8 cellular contexts compared by ENCODE assay signal in genomic region chr11:121194731-121195596, GRCh38.
A peak's percentile ranks its signal among the peaks of the same experiment; 100 is the strongest.
DNase-seq lines count a peak whose midpoint lies in the region; ATAC-seq and TF ChIP-seq lines count a peak whose summit lies in the region.

No MANE protein-coding gene starts in this region.

- no peak overlapping the region for H3K4me3 Mint-ChIP-seq in naive thymus-derived CD8-positive, alpha-beta T cell

- no peak overlapping the region for H3K4me3 ChIP-seq in epithelial cell of proximal tubule (ENCODE audit: low read depth, low read length)

- ATAC-seq in HG03175 (IDR thresholded peaks at IDR 0.05; ENCODE audit: unreplicated experiment) = peak; percentile 79
- peak; percentile 74 to 78 for ATAC-seq in naive thymus-derived CD8-positive, alpha-beta T cell

- TF ChIP-seq CTCF in epithelial cell of proximal tubule (conservative IDR thresholded peaks at IDR 0.05; ENCODE audit: low read depth, low read length) = peak; percentile 86

- H3K27me3 Mint-ChIP-seq in naive thymus-derived CD8-positive, alpha-beta T cell = peaks cover 3 to 25% (median 13%) of the 10 kb centered on the region in 5 donors

- H3K4me1 Mint-ChIP-seq in naive thymus-derived CD8-positive, alpha-beta T cell = peaks cover 3 to 7% (median 3%) of the 10 kb centered on the region in 4 donors

- H3K36me3 Mint-ChIP-seq in naive thymus-derived CD8-positive, alpha-beta T cell = peaks cover 0 to 2% (median 0%) of the 10 kb centered on the region in 3 donors

- H3K27ac Mint-ChIP-seq in naive thymus-derived CD8-positive, alpha-beta T cell = no peak overlapping the region

- DNase-seq in DMS 273 (lab: John Stamatoyannopoulos, UW; ENCODE audit: unreplicated experiment) (peak; percentile 77), DMS 273 treated with DMSO at 0.1 percent for 48 hours (lab: John Stamatoyannopoulos, UW) (no peak), NCI-H526 (lab: John Stamatoyannopoulos, UW) (peak; percentile 93 to 98), epithelial cell of proximal tubule (ENCODE audit: low read depth) (no peak), superior temporal gyrus (ENCODE audit: extremely low spot score) (peak; percentile 93)
- peak; percentile 20 to 22 for DNase-seq in activated CD8-positive, alpha-beta memory T cell treated with anti-CD3 and anti-CD28 coated beads for 4 hours (ENCODE audit: low read depth in 2 of 2)
- DNase-seq in naive thymus-derived CD8-positive, alpha-beta T cell = peak in 9 of 10 donors; percentile 12 to 71 (median 53)

- no peaks in the 10 kb centered on the region for H3K9me3 Mint-ChIP-seq in naive thymus-derived CD8-positive, alpha-beta T cell

- POLR2A ChIA-PET in naive thymus-derived CD8-positive, alpha-beta T cell (lab: Charles Lee) = no interaction called here

Comparison
In these comparisons a context has a peak if more than half of its experiments do, and no peak if none do; other contexts are left out.
1. DNase-seq: peak in DMS 273 (single experiment), NCI-H526 (2 of 2), activated CD8-positive, alpha-beta memory T cell treated with anti-CD3 and anti-CD28 coated beads for 4 hours (2 of 2), naive thymus-derived CD8-positive, alpha-beta T cell (9 of 10) and superior temporal gyrus (single experiment); none in DMS 273 treated with DMSO at 0.1 percent for 48 hours (single experiment) and epithelial cell of proximal tubule (single experiment).